In the genomic region with DNA sequence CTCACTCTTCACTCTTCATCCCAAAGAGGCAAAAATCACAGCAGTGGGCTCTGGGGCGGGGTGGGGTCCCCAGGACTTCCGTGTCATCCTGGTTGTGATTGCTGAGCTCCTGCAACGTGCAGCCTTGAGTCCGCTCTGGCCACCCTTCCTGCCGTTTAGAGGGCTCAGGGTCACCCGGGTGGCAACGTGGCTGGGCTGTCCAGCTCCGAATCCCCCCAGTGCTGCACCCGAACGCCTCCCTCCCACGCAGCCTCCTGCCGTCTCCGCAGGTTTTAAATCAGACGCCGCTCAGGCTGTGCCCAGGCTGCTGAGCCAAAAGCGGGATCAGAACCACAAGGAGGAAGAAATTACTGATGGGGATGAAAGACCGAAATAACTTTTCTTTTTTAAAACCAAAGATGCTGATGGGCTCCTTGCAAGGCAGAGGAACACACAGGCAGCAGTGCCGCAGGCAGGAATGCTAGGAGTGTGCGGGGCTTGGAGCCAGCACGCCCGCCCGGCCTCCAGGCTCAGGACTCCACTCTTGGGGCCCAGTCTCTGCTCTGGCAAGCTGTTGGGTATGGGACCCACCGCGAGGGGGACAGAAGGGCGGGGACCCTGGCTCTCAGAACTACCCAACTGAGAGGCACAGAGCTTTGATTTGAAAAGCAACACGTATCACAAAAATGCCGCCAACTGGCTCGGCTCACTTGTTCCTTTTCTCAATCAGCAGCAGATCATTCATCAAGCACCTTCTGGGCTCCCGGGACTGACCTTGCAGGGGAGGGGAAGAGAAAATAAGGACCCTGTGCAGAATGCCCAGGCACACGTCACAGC, we compare ENCODE assay signal across 26 cellular contexts.
"Had no signal": no experiment of that assay in that cellular context is flagged by ENCODE, and none has a peak within 500 bp of the region (broad histone marks: within the 10 kb centered on the region; RNA-seq: fewer than 3 reads in every experiment).

No MANE protein-coding gene starts in this region.

- H3K9me3 ChIP-seq: neutrophil, pancreas, prostate gland, sigmoid colon, testis, tibial artery, upper lobe of left lung, uterus had no signal

- H3K4me1 ChIP-seq: pancreas, prostate gland, sigmoid colon, testis, tibial artery, uterus had no signal

- H3K27me3 ChIP-seq: pancreas, testis, upper lobe of left lung, uterus had no signal

- H3K36me3 ChIP-seq: neutrophil, pancreas, prostate gland, sigmoid colon, tibial artery, upper lobe of left lung, uterus had no signal

- H3K27ac ChIP-seq: neutrophil, pancreas, prostate gland, sigmoid colon, testis, tibial artery, upper lobe of left lung, uterus had no signal

- H3K27ac Mint-ChIP-seq: effector memory CD8-positive, alpha-beta T cell; immature natural killer cell; naive thymus-derived CD4-positive, alpha-beta T cell; stimulated activated memory B cell treated with anti-CD40 and anti-IgM and Interleukin-4, amounts not matched to agents 10 μg/mL and 1 μg/mL and 100 μg/mL, for 72 hours had no signal

- H3K4me3 Mint-ChIP-seq: effector memory CD8-positive, alpha-beta T cell; immature natural killer cell; naive thymus-derived CD4-positive, alpha-beta T cell; nephron; stimulated activated memory B cell treated with anti-CD40 and anti-IgM and Interleukin-4, amounts not matched to agents 10 μg/mL and 1 μg/mL and 100 μg/mL, for 72 hours had no signal

- H3K4me1 Mint-ChIP-seq: stimulated activated memory B cell treated with anti-CD40 and anti-IgM and Interleukin-4, amounts not matched to agents 10 μg/mL and 1 μg/mL and 100 μg/mL, for 72 hours had no signal

- ATAC-seq: effector memory CD8-positive, alpha-beta T cell; left lobe of liver; naive thymus-derived CD4-positive, alpha-beta T cell; pancreas; right cardiac atrium; stimulated activated memory B cell treated with anti-CD40 and anti-IgM and Interleukin-4, amounts not matched to agents 10 μg/mL and 1 μg/mL and 100 μg/mL, for 72 hours; stimulated activated naive CD8-positive, alpha-beta T cell treated with anti-CD3 and anti-CD28 coated beads, Interleukin-15, Interleukin-2, amounts not matched to agents 100 U/mL and 50 U/mL, for 24 hours had no signal

- DNase-seq: cerebellar nuclear complex; cortex of kidney; effector memory CD8-positive, alpha-beta T cell; erythroblast; hypothalamus; immature natural killer cell; islet precursor cell; mammary epithelial cell; mesendoderm; midbrain; naive thymus-derived CD4-positive, alpha-beta T cell; pancreas; sigmoid colon; stimulated activated CD4-positive, alpha-beta T cell treated with anti-CD3 and anti-CD28 coated beads, Interleukin-4, amount 100 ng/mL, for 4 hours; stimulated activated naive CD8-positive, alpha-beta T cell treated with anti-CD3 and anti-CD28 coated beads, Interleukin-15, Interleukin-2, amounts not matched to agents 100 U/mL and 50 U/mL, for 24 hours; substantia nigra; testis; tibial artery; upper lobe of left lung; uterus had no signal

- H3K36me3 Mint-ChIP-seq: immature natural killer cell; naive thymus-derived CD4-positive, alpha-beta T cell; stimulated activated memory B cell treated with anti-CD40 and anti-IgM and Interleukin-4, amounts not matched to agents 10 μg/mL and 1 μg/mL and 100 μg/mL, for 72 hours had no signal

- H3K4me3 ChIP-seq: pancreas, prostate gland, sigmoid colon, testis, tibial artery, upper lobe of left lung, uterus had no signal

- H3K9me3 Mint-ChIP-seq: effector memory CD8-positive, alpha-beta T cell; immature natural killer cell; naive thymus-derived CD4-positive, alpha-beta T cell; nephron; stimulated activated memory B cell treated with anti-CD40 and anti-IgM and Interleukin-4, amounts not matched to agents 10 μg/mL and 1 μg/mL and 100 μg/mL, for 72 hours had no signal
